In the genomic region with DNA sequence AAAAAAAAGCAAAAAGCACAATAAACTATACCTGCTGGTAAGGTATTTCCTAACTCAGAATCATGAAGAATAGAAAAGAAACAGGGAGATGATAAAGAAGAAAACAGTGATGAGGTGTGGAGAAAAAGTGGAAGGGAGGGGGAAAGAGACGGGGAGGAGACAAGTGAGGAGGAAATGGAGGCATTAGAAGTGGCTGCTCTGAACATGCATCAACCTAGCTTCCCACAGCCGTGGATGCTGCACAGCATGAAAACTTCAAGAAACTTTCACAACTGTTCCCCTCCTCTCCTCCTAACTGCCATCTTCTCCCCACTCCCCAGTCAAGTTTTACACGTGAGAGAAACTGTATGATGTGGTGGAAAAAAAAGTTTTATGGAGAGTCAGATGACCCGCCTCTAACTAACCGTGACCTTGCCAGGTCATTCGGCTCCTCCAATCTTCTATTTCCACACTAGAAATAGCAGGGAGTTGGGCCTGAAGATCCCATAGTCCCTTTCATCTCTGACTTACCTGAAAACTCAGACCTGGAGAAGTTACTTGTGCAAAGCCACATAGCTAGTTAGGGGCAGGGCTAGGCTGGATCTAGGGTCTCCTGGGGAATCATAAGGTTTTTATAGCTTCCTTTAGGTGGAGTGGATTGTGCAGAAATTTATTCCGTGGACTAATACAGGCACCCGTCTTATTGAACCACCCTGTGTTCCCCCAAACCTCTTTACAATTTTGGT, we compare ENCODE assay signal across 16 cellular contexts.
DNase-seq lines count a peak whose midpoint lies in the region; ATAC-seq lines count a peak whose summit lies in the region.
"Had no signal": no experiment of that assay in that cellular context is flagged by ENCODE, and none has a peak within 500 bp of the region (broad histone marks: within the 10 kb centered on the region; RNA-seq: fewer than 3 reads in every experiment).

No MANE protein-coding gene starts in this region.

- intact Hi-C loops in left cardiac atrium (cut with DNase I) = no loop called here

- H3K27ac ChIP-seq in substantia nigra (ENCODE audit: low read depth, low read length, poor library complexity, severe bottlenecking) = no peak overlapping the region
- H3K27ac ChIP-seq: body of pancreas, heart right ventricle had no signal

- H3K4me1 Mint-ChIP-seq in activated CD4-positive, alpha-beta T cell treated with anti-CD3 and anti-CD28 coated beads, Interleukin-2, amount 10 ng/mL, durations not matched to agents 7 days and 5 days = peaks cover 27% of the 10 kb centered on the region
- H3K4me1 Mint-ChIP-seq in T-cell = peaks cover 19 to 20% (median 20%) of the 10 kb centered on the region in 3 donors

- peak; percentile 22 for DNase-seq in activated CD4-positive, alpha-beta T cell treated with anti-CD3 and anti-CD28 coated beads, Interleukin-2, amount 10 ng/mL, durations not matched to agents 7 days and 5 days
- DNase-seq in activated CD4-positive, alpha-beta T cell treated with anti-CD3 and anti-CD28 coated beads, Interleukin-2, amount 50 U/mL, for 48 hours = no peak
- peak in 11 of 34 experiments; percentile 1 to 32 (median 5) for DNase-seq in T-cell
- peak; percentile 8 for DNase-seq in central memory CD4-positive, alpha-beta T cell
- peak; percentile 23 for DNase-seq in stimulated activated CD8-positive, alpha-beta memory T cell treated with anti-CD3 and anti-CD28 coated beads, Interleukin-4, amount 100 ng/mL, for 48 hours
- no peak for DNase-seq in ecto neural progenitor cell (ENCODE audit: low spot score)
- DNase-seq in left cardiac atrium = no peak
- DNase-seq in substantia nigra (lab: John Stamatoyannopoulos, UW) = no peak
- DNase-seq: body of pancreas, Caco-2, dermis blood vessel endothelial cell, GDM1, heart right ventricle, KG1, kidney glomerular epithelial cell, spleen had no signal

- ATAC-seq in T-cell (replicated peaks in 1 of 4) = peak; percentile 64 to 84 (median 77)
- ATAC-seq in left cardiac atrium = no peak
- ATAC-seq: body of pancreas, heart right ventricle had no signal

- peaks cover 5% of the 10 kb centered on the region for H3K9me3 Mint-ChIP-seq in activated CD4-positive, alpha-beta T cell treated with anti-CD3 and anti-CD28 coated beads, Interleukin-2, amount 10 ng/mL, durations not matched to agents 7 days and 5 days
- H3K9me3 Mint-ChIP-seq in T-cell = no peaks in the 10 kb centered on the region

- peak overlapping the region; percentile 92 for H3K27ac Mint-ChIP-seq in activated CD4-positive, alpha-beta T cell treated with anti-CD3 and anti-CD28 coated beads, Interleukin-2, amount 10 ng/mL, durations not matched to agents 7 days and 5 days
- H3K27ac Mint-ChIP-seq in T-cell = peak overlapping the region; percentile 90 to 96

- H3K27me3 Mint-ChIP-seq in activated CD4-positive, alpha-beta T cell treated with anti-CD3 and anti-CD28 coated beads, Interleukin-2, amount 10 ng/mL, durations not matched to agents 7 days and 5 days = no peaks in the 10 kb centered on the region
- no peaks in the 10 kb centered on the region for H3K27me3 Mint-ChIP-seq in T-cell

- CTCF ChIA-PET in activated CD4-positive, alpha-beta T cell treated with anti-CD3 and anti-CD28 coated beads, Interleukin-2, amount 10 ng/mL, durations not matched to agents 7 days and 5 days (lab: Charles Lee) = no interaction called here
- CTCF ChIA-PET in T-cell (lab: Charles Lee) = interaction anchor here (0.5 to 0.7 kb wide), 3 partner anchors 88 to 1975 kb away, joined by 3 to 6 read pairs (median 3); no protein-coding TSS in a partner anchor

- POLR2A ChIA-PET in activated CD4-positive, alpha-beta T cell treated with anti-CD3 and anti-CD28 coated beads, Interleukin-2, amount 10 ng/mL, durations not matched to agents 7 days and 5 days (lab: Charles Lee) = no interaction called here
- POLR2A ChIA-PET in T-cell (lab: Charles Lee) = no interaction called here

- H3K36me3 Mint-ChIP-seq in activated CD4-positive, alpha-beta T cell treated with anti-CD3 and anti-CD28 coated beads, Interleukin-2, amount 10 ng/mL, durations not matched to agents 7 days and 5 days (ENCODE audit: low read depth) = no peaks in the 10 kb centered on the region
- no peaks in the 10 kb centered on the region for H3K36me3 Mint-ChIP-seq in T-cell

- H3K4me3 Mint-ChIP-seq in activated CD4-positive, alpha-beta T cell treated with anti-CD3 and anti-CD28 coated beads, Interleukin-2, amount 10 ng/mL, durations not matched to agents 7 days and 5 days = peak overlapping the region; percentile 68
- peak overlapping the region; percentile 69 to 82 (median 79) for H3K4me3 Mint-ChIP-seq in T-cell

Comparison
In these comparisons a context has a peak if more than half of its experiments do, and no peak if none do; other contexts are left out.
1. DNase-seq: peak in activated CD4-positive, alpha-beta T cell treated with anti-CD3 and anti-CD28 coated beads, Interleukin-2, amount 10 ng/mL, durations not matched to agents 7 days and 5 days (single experiment), central memory CD4-positive, alpha-beta T cell (single experiment) and stimulated activated CD8-positive, alpha-beta memory T cell treated with anti-CD3 and anti-CD28 coated beads, Interleukin-4, amount 100 ng/mL, for 48 hours (single experiment); none in activated CD4-positive, alpha-beta T cell treated with anti-CD3 and anti-CD28 coated beads, Interleukin-2, amount 50 U/mL, for 48 hours (0 of 2), ecto neural progenitor cell (single experiment), left cardiac atrium (single experiment) and substantia nigra (0 of 49).
2. ATAC-seq: peak in T-cell (4 of 4); none in left cardiac atrium (0 of 2).